8 cellular contexts compared by ENCODE assay signal in genomic region chr3:39154323-39155021, GRCh38. TPM values are rescaled to one million over a fixed set of nuclear protein-coding genes. Genes with fewer than 3 reads are reported as not detected.
A peak's percentile ranks its signal among the peaks of the same experiment; 100 is the strongest.
DNase-seq lines count a peak whose midpoint lies in the region; ATAC-seq and TF ChIP-seq lines count a peak whose summit lies in the region.

No MANE protein-coding gene starts in this region.

- 0 out of 2 replicates have a peak, but pooled peaks cover 5% of the 10 kb centered on the region for H3K36me3 Mint-ChIP-seq in HFFc6 (ENCODE audit: low read depth)
- H3K36me3 Mint-ChIP-seq in activated CD4-positive, alpha-beta memory T cell treated with anti-CD3 and anti-CD28 coated beads, Interleukin-2, amount 10 ng/mL, durations not matched to agents 7 days and 5 days (ENCODE audit: low read depth) = peaks cover 30% of the 10 kb centered on the region

- CTCF ChIA-PET in activated CD4-positive, alpha-beta memory T cell treated with anti-CD3 and anti-CD28 coated beads, Interleukin-2, amount 10 ng/mL, durations not matched to agents 7 days and 5 days (lab: Charles Lee) = no interaction called here

- H3K9me3 Mint-ChIP-seq in HFFc6 = no peaks in the 10 kb centered on the region
- no peaks in the 10 kb centered on the region for H3K9me3 Mint-ChIP-seq in activated CD4-positive, alpha-beta memory T cell treated with anti-CD3 and anti-CD28 coated beads, Interleukin-2, amount 10 ng/mL, durations not matched to agents 7 days and 5 days

- no peak for DNase-seq in HFFc6
- no peak for DNase-seq in activated CD4-positive, alpha-beta memory T cell treated with anti-CD3 and anti-CD28 coated beads, Interleukin-2, amount 10 ng/mL, durations not matched to agents 7 days and 5 days
- DNase-seq in stimulated activated CD4-positive, alpha-beta T cell treated with anti-CD3 and anti-CD28 coated beads, Interleukin-12 subunit alpha, Interleukin-12 subunit beta, amount 100 ng/mL, for 4 hours = no peak
- no peak for DNase-seq in stimulated activated CD4-positive, alpha-beta T cell treated with anti-CD3 and anti-CD28 coated beads, Interleukin-4, amount 100 ng/mL, for 1 hour
- no peak for DNase-seq in SKM-1 (lab: John Stamatoyannopoulos, UW; ENCODE audit: unreplicated experiment)

- peak overlapping the region; percentile 83 for H3K27ac Mint-ChIP-seq in HFFc6
- peak overlapping the region; percentile 71 for H3K27ac Mint-ChIP-seq in activated CD4-positive, alpha-beta memory T cell treated with anti-CD3 and anti-CD28 coated beads, Interleukin-2, amount 10 ng/mL, durations not matched to agents 7 days and 5 days

- peak overlapping the region in 13 of 21 experiments; percentile 77 to 100 (median 99) for H3K27ac ChIP-seq in skin epidermis

- H3K4me3 ChIP-seq in iPS-11a (ENCODE audit: low read depth, low read length) = peak overlapping the region; percentile 62
- no peak overlapping the region for H3K4me3 ChIP-seq in skin epidermis

- H3K4me3 Mint-ChIP-seq in HFFc6 = peak overlapping the region; percentile 72
- H3K4me3 Mint-ChIP-seq in activated CD4-positive, alpha-beta memory T cell treated with anti-CD3 and anti-CD28 coated beads, Interleukin-2, amount 10 ng/mL, durations not matched to agents 7 days and 5 days = peak overlapping the region; percentile 66

- H3K4me1 Mint-ChIP-seq in HFFc6 (ENCODE audit: low read depth) = peaks cover 46% of the 10 kb centered on the region
- peaks cover 43% of the 10 kb centered on the region for H3K4me1 Mint-ChIP-seq in activated CD4-positive, alpha-beta memory T cell treated with anti-CD3 and anti-CD28 coated beads, Interleukin-2, amount 10 ng/mL, durations not matched to agents 7 days and 5 days

- H3K27me3 Mint-ChIP-seq in HFFc6 (ENCODE audit: insufficient read depth) = peaks cover 11% of the 10 kb centered on the region
- peaks cover 21% of the 10 kb centered on the region for H3K27me3 Mint-ChIP-seq in activated CD4-positive, alpha-beta memory T cell treated with anti-CD3 and anti-CD28 coated beads, Interleukin-2, amount 10 ng/mL, durations not matched to agents 7 days and 5 days

- POLR2A ChIA-PET in activated CD4-positive, alpha-beta memory T cell treated with anti-CD3 and anti-CD28 coated beads, Interleukin-2, amount 10 ng/mL, durations not matched to agents 7 days and 5 days (lab: Charles Lee) = no interaction called here

- ATAC-seq in GM21515 (IDR thresholded peaks at IDR 0.05; ENCODE audit: unreplicated experiment) = no peak

- TF ChIP-seq CTCF in HFFc6 (IDR thresholded peaks at IDR 0.05) = no peak

RNA-seq across cellular contexts. Expression of gene CSRNP1, which starts 1.1 kb away (rescaled TPM):
- total RNA-seq in HFFc6 (2021; fragmentation: NEBNext Ultra II Directional; extraction: Animal tissue kit (Norgen Biotek cat#: 25700)) = 10 to 100 TPM; 10.5 to 18.2 (median 12.5) TPM
- 10 to 100 TPM; 32.5 to 33.2 TPM for total RNA-seq in activated CD4-positive, alpha-beta memory T cell treated with anti-CD3 and anti-CD28 coated beads, Interleukin-2, amount 10 ng/mL, durations not matched to agents 7 days and 5 days

RNA-seq across cellular contexts. Expression of gene XIRP1, which starts 37.9 kb away (rescaled TPM):
- not detected for total RNA-seq in HFFc6 (2021; fragmentation: NEBNext Ultra II Directional; extraction: Animal tissue kit (Norgen Biotek cat#: 25700))
- under 1 TPM; 0.03 to 0.05 TPM for total RNA-seq in activated CD4-positive, alpha-beta memory T cell treated with anti-CD3 and anti-CD28 coated beads, Interleukin-2, amount 10 ng/mL, durations not matched to agents 7 days and 5 days

RNA-seq across cellular contexts. Expression of gene TTC21A, which starts 47.0 kb away (rescaled TPM):
- total RNA-seq in HFFc6 (2021; fragmentation: NEBNext Ultra II Directional; extraction: Animal tissue kit (Norgen Biotek cat#: 25700)) = 1 to 10 TPM in 5 of 6 experiments, under 1 TPM in 1; 0.91 to 2.2 (median 1.8) TPM
- total RNA-seq in activated CD4-positive, alpha-beta memory T cell treated with anti-CD3 and anti-CD28 coated beads, Interleukin-2, amount 10 ng/mL, durations not matched to agents 7 days and 5 days = 10 to 100 TPM; 11.2 to 12.1 TPM

RNA-seq across cellular contexts. Expression of gene GORASP1, which starts 47.0 kb away (rescaled TPM):
- 10 to 100 TPM; 42.7 to 52.1 (median 47.0) TPM for total RNA-seq in HFFc6 (2021; fragmentation: NEBNext Ultra II Directional; extraction: Animal tissue kit (Norgen Biotek cat#: 25700))
- 10 to 100 TPM; 52.0 to 53.1 TPM for total RNA-seq in activated CD4-positive, alpha-beta memory T cell treated with anti-CD3 and anti-CD28 coated beads, Interleukin-2, amount 10 ng/mL, durations not matched to agents 7 days and 5 days
